Comparison of ENCODE assay signal across 1 cellular context in the genomic region with DNA sequence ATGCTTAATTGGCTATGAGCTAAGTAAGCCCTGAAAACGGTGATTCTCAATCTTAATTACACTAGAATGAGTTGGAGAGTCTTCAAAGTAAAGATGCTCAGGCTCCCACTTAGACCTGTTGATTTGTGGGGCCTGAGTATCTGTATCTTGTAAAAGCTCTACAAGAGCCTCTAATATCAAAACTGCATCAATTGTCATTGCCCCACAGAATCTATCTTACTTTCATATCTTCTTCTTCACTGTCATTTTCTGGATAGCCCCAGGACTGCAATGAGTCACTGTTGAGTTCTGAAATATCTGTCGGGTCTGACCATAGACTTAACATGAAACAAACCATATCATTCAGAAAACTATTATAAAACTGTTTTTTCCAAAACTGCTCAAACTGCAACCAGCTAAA.
TF ChIP-seq lines count a peak whose summit lies in the region.

No MANE protein-coding gene starts in this region.

TF ChIP-seq in GM12878, 131 proteins besides CTCF, POLR2A, EP300 and RAD21 (continued from another document):
- TF ChIP-seq, protein P1, sequence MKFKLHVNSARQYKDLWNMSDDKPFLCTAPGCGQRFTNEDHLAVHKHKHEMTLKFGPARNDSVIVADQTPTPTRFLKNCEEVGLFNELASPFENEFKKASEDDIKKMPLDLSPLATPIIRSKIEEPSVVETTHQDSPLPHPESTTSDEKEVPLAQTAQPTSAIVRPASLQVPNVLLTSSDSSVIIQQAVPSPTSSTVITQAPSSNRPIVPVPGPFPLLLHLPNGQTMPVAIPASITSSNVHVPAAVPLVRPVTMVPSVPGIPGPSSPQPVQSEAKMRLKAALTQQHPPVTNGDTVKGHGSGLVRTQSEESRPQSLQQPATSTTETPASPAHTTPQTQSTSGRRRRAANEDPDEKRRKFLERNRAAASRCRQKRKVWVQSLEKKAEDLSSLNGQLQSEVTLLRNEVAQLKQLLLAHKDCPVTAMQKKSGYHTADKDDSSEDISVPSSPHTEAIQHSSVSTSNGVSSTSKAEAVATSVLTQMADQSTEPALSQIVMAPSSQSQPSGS (IDR thresholded peaks at IDR 0.05; ENCODE audit: low read length), result peak; percentile 57; the same call in 1 of the 2 replicates
- TF ChIP-seq, protein P2, sequence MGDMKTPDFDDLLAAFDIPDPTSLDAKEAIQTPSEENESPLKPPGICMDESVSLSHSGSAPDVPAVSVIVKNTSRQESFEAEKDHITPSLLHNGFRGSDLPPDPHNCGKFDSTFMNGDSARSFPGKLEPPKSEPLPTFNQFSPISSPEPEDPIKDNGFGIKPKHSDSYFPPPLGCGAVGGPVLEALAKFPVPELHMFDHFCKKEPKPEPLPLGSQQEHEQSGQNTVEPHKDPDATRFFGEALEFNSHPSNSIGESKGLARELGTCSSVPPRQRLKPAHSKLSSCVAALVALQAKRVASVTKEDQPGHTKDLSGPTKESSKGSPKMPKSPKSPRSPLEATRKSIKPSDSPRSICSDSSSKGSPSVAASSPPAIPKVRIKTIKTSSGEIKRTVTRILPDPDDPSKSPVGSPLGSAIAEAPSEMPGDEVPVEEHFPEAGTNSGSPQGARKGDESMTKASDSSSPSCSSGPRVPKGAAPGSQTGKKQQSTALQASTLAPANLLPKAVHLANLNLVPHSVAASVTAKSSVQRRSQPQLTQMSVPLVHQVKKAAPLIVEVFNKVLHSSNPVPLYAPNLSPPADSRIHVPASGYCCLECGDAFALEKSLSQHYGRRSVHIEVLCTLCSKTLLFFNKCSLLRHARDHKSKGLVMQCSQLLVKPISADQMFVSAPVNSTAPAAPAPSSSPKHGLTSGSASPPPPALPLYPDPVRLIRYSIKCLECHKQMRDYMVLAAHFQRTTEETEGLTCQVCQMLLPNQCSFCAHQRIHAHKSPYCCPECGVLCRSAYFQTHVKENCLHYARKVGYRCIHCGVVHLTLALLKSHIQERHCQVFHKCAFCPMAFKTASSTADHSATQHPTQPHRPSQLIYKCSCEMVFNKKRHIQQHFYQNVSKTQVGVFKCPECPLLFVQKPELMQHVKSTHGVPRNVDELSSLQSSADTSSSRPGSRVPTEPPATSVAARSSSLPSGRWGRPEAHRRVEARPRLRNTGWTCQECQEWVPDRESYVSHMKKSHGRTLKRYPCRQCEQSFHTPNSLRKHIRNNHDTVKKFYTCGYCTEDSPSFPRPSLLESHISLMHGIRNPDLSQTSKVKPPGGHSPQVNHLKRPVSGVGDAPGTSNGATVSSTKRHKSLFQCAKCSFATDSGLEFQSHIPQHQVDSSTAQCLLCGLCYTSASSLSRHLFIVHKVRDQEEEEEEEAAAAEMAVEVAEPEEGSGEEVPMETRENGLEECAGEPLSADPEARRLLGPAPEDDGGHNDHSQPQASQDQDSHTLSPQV (IDR thresholded peaks at IDR 0.05), result no peak
- no peak for TF ChIP-seq BRCA1 (IDR thresholded peaks at IDR 0.05; ENCODE audit: low read depth, low read length)
- no peak for TF ChIP-seq YBX1 (IDR thresholded peaks at IDR 0.05)
- no peak for TF ChIP-seq ASH2L (IDR thresholded peaks at IDR 0.05; ENCODE audit: borderline replicate concordance, low read depth)
- no peak for TF ChIP-seq NR2C2 (IDR thresholded peaks at IDR 0.05; ENCODE audit: borderline replicate concordance, control insufficient read depth, insufficient read length, low read depth)
- TF ChIP-seq NBN (IDR thresholded peaks at IDR 0.05), result no peak
- no peak for TF ChIP-seq HDGF (IDR thresholded peaks at IDR 0.05)
- TF ChIP-seq, protein P3, sequence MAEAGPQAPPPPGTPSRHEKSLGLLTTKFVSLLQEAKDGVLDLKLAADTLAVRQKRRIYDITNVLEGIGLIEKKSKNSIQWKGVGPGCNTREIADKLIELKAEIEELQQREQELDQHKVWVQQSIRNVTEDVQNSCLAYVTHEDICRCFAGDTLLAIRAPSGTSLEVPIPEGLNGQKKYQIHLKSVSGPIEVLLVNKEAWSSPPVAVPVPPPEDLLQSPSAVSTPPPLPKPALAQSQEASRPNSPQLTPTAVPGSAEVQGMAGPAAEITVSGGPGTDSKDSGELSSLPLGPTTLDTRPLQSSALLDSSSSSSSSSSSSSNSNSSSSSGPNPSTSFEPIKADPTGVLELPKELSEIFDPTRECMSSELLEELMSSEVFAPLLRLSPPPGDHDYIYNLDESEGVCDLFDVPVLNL (IDR thresholded peaks at IDR 0.05; ENCODE audit: low read depth, low read length), result no peak
- peak; percentile 69 for TF ChIP-seq RUNX3 (IDR thresholded peaks at IDR 0.05; ENCODE audit: low read length)
